Comparison of ENCODE assay signal across 8 cellular contexts in the genomic region with DNA sequence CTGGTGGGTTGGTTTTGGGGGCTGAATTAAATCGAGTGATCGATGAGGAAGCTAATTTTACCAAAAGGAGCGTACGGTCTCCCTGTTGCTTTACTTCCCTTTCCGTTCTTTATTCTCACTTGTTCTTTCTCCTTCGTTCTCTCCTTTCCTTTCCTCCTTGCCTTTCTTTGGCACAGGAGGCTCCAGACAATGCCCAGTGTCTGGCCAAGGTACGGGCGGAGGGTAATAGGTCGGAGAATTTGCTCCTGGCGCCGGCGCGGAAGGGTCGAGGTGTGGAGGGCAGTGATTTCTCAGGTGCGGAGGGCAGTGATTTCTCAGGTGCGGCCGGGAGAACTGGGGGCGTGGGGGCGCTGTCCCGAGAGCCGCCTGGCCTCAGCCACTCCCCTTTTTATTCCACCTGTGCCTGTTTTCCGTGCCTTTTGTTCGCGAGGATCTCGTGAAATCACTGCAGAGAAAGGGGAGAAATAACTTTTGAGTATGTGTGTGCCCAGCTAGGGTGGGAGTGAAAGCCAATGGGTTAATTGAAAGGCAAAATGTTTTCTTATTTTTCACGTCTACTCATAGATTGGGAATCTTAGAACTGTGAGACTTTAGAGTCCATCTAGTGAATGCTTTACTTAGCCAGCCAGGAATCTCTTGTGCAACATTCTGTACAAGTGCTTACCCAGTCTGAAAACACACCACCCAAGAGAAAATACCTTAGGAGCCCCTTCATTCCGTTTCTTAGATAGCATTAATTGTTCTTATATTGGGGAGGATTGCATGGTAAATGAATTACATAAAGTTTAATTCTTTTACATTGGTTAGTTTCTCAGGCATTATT. TPM values are rescaled to one million over a fixed set of nuclear protein-coding genes. Genes with fewer than 3 reads are reported as not detected.
DNase-seq lines count a peak whose midpoint lies in the region; TF ChIP-seq lines count a peak whose summit lies in the region.

No MANE protein-coding gene starts in this region.

- H3K27ac ChIP-seq in BLaER1 (peak overlapping the region; percentile 90), mucosa of rectum (ENCODE audit: low read depth in 2 of 2, low read length in 2 of 2) (peak overlapping the region; percentile 92 to 97)

- H3K9ac ChIP-seq in BLaER1 (peak overlapping the region; percentile 95), endocrine pancreas (ENCODE audit: control insufficient read depth, insufficient read depth, low read length) (peak overlapping the region; percentile 95), mucosa of rectum (ENCODE audit: low read depth in 1 of 2, low read length in 2 of 2) (peak overlapping the region; percentile 81 to 97)

- H3K36me3 ChIP-seq in BLaER1 (no peaks in the 10 kb centered on the region), H7 (replicated peaks; ENCODE audit: control insufficient read depth, insufficient read depth, low read length) (no peaks in the 10 kb centered on the region), endocrine pancreas (ENCODE audit: control insufficient read depth, insufficient read depth, low read length) (no peaks in the 10 kb centered on the region), mucosa of rectum (ENCODE audit: control insufficient read depth in 2 of 2, insufficient read depth in 2 of 2, low read length in 2 of 2) (no peaks in the 10 kb centered on the region)

- peak overlapping the region; percentile 96 for H3K4me2 ChIP-seq in BLaER1

- DNase-seq in H7 (peak; percentile 76), SHP77 treated with DMSO at 0.1 percent for 48 hours (lab: John Stamatoyannopoulos, UW) (no peak)
- no peak for DNase-seq in stimulated activated CD4-positive, alpha-beta T cell treated with anti-CD3 and anti-CD28 coated beads, Interleukin-2, amount 100 ng/mL, for 48 hours
- DNase-seq in activated CD8-positive, alpha-beta memory T cell treated with anti-CD3 and anti-CD28 coated beads, Interleukin-2, amount 50 U/mL, for 48 hours = no peak

- H3K9me3 ChIP-seq in BLaER1 = no peaks in the 10 kb centered on the region
- H3K9me3 ChIP-seq in endocrine pancreas (ENCODE audit: control insufficient read depth, low read length) = no peaks in the 10 kb centered on the region
- no peaks in the 10 kb centered on the region for H3K9me3 ChIP-seq in mucosa of rectum (ENCODE audit: control insufficient read depth in 2 of 2, low read length in 2 of 2)

- H3K4me3 ChIP-seq in BLaER1 (peak overlapping the region; percentile 100), H7 (ENCODE audit: insufficient read depth, low read depth, low read length) (peak overlapping the region; percentile 100), endocrine pancreas (ENCODE audit: control insufficient read depth, insufficient read depth, low read length) (peak overlapping the region; percentile 97), mucosa of rectum (ENCODE audit: low read length in 2 of 2) (peak overlapping the region; percentile 94 to 95)

- H3K27me3 ChIP-seq in BLaER1 (no peaks in the 10 kb centered on the region), H7 (ENCODE audit: control insufficient read depth, insufficient read depth, low read length) (no peaks in the 10 kb centered on the region), endocrine pancreas (ENCODE audit: control insufficient read depth, insufficient read depth, low read length) (no peaks in the 10 kb centered on the region), mucosa of rectum (ENCODE audit: control insufficient read depth in 2 of 2, insufficient read depth in 2 of 2, low read length in 2 of 2) (no peaks in the 10 kb centered on the region)

- peaks cover 55% of the 10 kb centered on the region for H4K20me1 ChIP-seq in BLaER1

- H3K4me1 ChIP-seq in BLaER1 (peaks cover 29% of the 10 kb centered on the region), endocrine pancreas (ENCODE audit: control insufficient read depth, insufficient read depth, low read length) (peaks cover 31% of the 10 kb centered on the region), mucosa of rectum (ENCODE audit: control insufficient read depth in 2 of 2, insufficient read depth in 2 of 2, low read length in 2 of 2) (peaks cover 5 to 8% of the 10 kb centered on the region in 2 donors)

TF ChIP-seq in PFSK-1, 5 proteins besides CTCF, POLR2A, EP300 and RAD21:
- TF ChIP-seq, protein P1, sequence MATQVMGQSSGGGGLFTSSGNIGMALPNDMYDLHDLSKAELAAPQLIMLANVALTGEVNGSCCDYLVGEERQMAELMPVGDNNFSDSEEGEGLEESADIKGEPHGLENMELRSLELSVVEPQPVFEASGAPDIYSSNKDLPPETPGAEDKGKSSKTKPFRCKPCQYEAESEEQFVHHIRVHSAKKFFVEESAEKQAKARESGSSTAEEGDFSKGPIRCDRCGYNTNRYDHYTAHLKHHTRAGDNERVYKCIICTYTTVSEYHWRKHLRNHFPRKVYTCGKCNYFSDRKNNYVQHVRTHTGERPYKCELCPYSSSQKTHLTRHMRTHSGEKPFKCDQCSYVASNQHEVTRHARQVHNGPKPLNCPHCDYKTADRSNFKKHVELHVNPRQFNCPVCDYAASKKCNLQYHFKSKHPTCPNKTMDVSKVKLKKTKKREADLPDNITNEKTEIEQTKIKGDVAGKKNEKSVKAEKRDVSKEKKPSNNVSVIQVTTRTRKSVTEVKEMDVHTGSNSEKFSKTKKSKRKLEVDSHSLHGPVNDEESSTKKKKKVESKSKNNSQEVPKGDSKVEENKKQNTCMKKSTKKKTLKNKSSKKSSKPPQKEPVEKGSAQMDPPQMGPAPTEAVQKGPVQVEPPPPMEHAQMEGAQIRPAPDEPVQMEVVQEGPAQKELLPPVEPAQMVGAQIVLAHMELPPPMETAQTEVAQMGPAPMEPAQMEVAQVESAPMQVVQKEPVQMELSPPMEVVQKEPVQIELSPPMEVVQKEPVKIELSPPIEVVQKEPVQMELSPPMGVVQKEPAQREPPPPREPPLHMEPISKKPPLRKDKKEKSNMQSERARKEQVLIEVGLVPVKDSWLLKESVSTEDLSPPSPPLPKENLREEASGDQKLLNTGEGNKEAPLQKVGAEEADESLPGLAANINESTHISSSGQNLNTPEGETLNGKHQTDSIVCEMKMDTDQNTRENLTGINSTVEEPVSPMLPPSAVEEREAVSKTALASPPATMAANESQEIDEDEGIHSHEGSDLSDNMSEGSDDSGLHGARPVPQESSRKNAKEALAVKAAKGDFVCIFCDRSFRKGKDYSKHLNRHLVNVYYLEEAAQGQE (IDR thresholded peaks at IDR 0.05; ENCODE audit: insufficient read depth in 1 of 2, low read depth in 2 of 2, low read length in 2 of 2) = no peak
- no peak for TF ChIP-seq SIN3A (IDR thresholded peaks at IDR 0.05; ENCODE audit: borderline replicate concordance, insufficient read depth, low read length)
- TF ChIP-seq TAF1 (IDR thresholded peaks at IDR 0.05; ENCODE audit: borderline replicate concordance, insufficient read depth, low read length) = 0 out of 2 replicates have a peak, but pooled peaks have one; percentile 14
- TF ChIP-seq POLR2AphosphoS5 (IDR thresholded peaks at IDR 0.05; ENCODE audit: low read depth, low read length) = no peak
- TF ChIP-seq FOXP2 (optimal IDR thresholded peaks at IDR 0.05; ENCODE audit: borderline replicate concordance, extremely low read depth, extremely low read length, insufficient read depth) = no peak

RNA-seq across cellular contexts. Expression of a gene that starts 1.3 kb away (rescaled TPM):
- total RNA-seq in H7 (2014; rRNA removed; shearing (Covaris generic)) = 92.2 and 129 TPM in 2 replicates
- 25.6 TPM for polyA plus RNA-seq in PFSK-1 (2012; ENCODE audit: insufficient read length, low read depth)
